18 cellular contexts compared by ENCODE assay signal in genomic region chr5:126210955-126211354, GRCh38.
"Had no signal": no experiment of that assay in that cellular context is flagged by ENCODE, and none has a peak within 500 bp of the region (broad histone marks: within the 10 kb centered on the region; RNA-seq: fewer than 3 reads in every experiment).

No MANE protein-coding gene starts in this region.

- H3K36me3 ChIP-seq: colonic mucosa, esophagus muscularis mucosa, gastroesophageal sphincter, heart left ventricle, left ventricle myocardium inferior, lower lobe of right lung had no signal

- H3K4me1 ChIP-seq: colonic mucosa, esophagus muscularis mucosa, foreskin keratinocyte, gastroesophageal sphincter, heart left ventricle, left ventricle myocardium inferior, lower lobe of right lung had no signal

- H3K4me2 ChIP-seq: hepatocyte had no signal

- H3K79me2 ChIP-seq: hepatocyte had no signal

- H3K4me3 ChIP-seq: colonic mucosa, esophagus muscularis mucosa, gastroesophageal sphincter, heart left ventricle, hepatocyte, left ventricle myocardium inferior, lower lobe of right lung, mucosa of descending colon had no signal

- FAIRE-seq: endothelial cell of umbilical vein, frontal cortex, islet of Langerhans, keratinocyte had no signal

- ATAC-seq: effector memory CD8-positive, alpha-beta T cell; foreskin keratinocyte; gastroesophageal sphincter; heart left ventricle; left cardiac atrium; lower lobe of right lung; mucosa of descending colon had no signal

- H2AFZ ChIP-seq: hepatocyte had no signal

- DNase-seq: colonic mucosa; cortex of kidney; effector CD8-positive, alpha-beta T cell; effector memory CD8-positive, alpha-beta T cell; foreskin keratinocyte; heart left ventricle; left cardiac atrium; left ventricle myocardium inferior; lower lobe of right lung; mesenchymal stem cell; mucosa of descending colon had no signal

- H3K9me3 ChIP-seq: colonic mucosa, lower lobe of right lung, mucosa of descending colon had no signal

- H3K27me3 ChIP-seq: colonic mucosa, esophagus muscularis mucosa, foreskin keratinocyte, gastroesophageal sphincter, heart left ventricle, hepatocyte had no signal

- H3K27ac ChIP-seq: colonic mucosa, esophagus muscularis mucosa, foreskin keratinocyte, gastroesophageal sphincter, heart left ventricle, hepatocyte, left ventricle myocardium inferior, lower lobe of right lung had no signal
